In the genomic region with DNA sequence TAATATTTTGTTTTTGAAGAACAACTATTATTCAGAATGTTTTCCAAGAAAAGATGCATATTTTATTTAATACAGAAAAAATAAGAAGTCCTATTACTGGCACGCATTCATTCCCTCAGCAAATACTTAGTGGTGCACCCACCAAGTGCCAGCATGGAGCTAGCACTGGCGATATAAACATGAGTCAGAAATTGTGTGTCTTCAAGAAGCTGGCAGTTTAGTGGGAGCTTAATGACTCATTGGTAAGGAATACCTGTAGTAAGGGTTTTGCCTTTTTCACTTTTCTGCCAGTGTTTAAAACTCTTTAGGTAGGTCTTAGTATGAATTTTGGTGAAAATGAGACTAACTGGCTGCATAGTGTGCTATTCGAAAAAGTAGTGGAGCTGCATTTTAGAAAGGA, we compare ENCODE assay signal across 15 cellular contexts. TPM values are rescaled to one million over a fixed set of nuclear protein-coding genes. Genes with fewer than 3 reads are reported as not detected.
DNase-seq lines count a peak whose midpoint lies in the region; ATAC-seq, FAIRE-seq and TF ChIP-seq lines count a peak whose summit lies in the region.
"Had no signal": no experiment of that assay in that cellular context is flagged by ENCODE, and none has a peak within 500 bp of the region (broad histone marks: within the 10 kb centered on the region; RNA-seq: fewer than 3 reads in every experiment).

No MANE protein-coding gene starts in this region.

- H3K27ac ChIP-seq in psoas muscle, result no peak overlapping the region

- no peaks in the 10 kb centered on the region for H3K27me3 ChIP-seq in psoas muscle (ENCODE audit: insufficient read depth in 3 of 3, low read length in 2 of 3)

- H3K36me3 ChIP-seq in psoas muscle (ENCODE audit: insufficient read depth in 1 of 2, low read depth in 1 of 2), result no peaks in the 10 kb centered on the region

- ATAC-seq in psoas muscle, result no peak
- ATAC-seq in HG02763 (IDR thresholded peaks at IDR 0.05; ENCODE audit: unreplicated experiment), result no peak
- ATAC-seq: naive thymus-derived CD8-positive, alpha-beta T cell had no signal

- 90 to 97% (median 96%) methylated on average over 3 of the region's 3 CpGs for WGBS in psoas muscle, 3 donors

- DNase-seq in DMS53 (lab: John Stamatoyannopoulos, UW), result peak; percentile 20
- DNase-seq in DMS53 treated with DMSO at 0.1 percent for 48 hours (lab: John Stamatoyannopoulos, UW; ENCODE audit: unreplicated experiment), result no peak
- DNase-seq in SW 1271 (lab: John Stamatoyannopoulos, UW), result peak; percentile 16 to 63
- peak; percentile 71 for DNase-seq in fibroblast of the aortic adventitia (ENCODE audit: low read depth)
- DNase-seq in urothelium cell line (ENCODE audit: low spot score), result peak; percentile 71
- DNase-seq in psoas muscle, result no peak
- DNase-seq in NCI-H2196 treated with DMSO at 0.1 percent for 48 hours (lab: John Stamatoyannopoulos, UW; ENCODE audit: unreplicated experiment), result no peak
- DNase-seq: 8988T; activated CD4-positive, CD25-positive, alpha-beta regulatory T cell; H7; naive thymus-derived CD8-positive, alpha-beta T cell; NCI-H187 treated with DMSO at 0.1 percent for 48 hours; RPMI8226 had no signal

- TF ChIP-seq CTCF in fibroblast of the aortic adventitia (IDR thresholded peaks at IDR 0.05; ENCODE audit: insufficient read depth, low read length), result no peak
- TF ChIP-seq CTCF in psoas muscle (IDR thresholded peaks at IDR 0.05), result no peak

- intact Hi-C loops in psoas muscle (cut with DNase I), result loop anchor here in 1 of 2 donors (10.0 kb wide), 1 partner anchor 278 kb away; no protein-coding TSS in a partner anchor

- no peaks in the 10 kb centered on the region for H3K9me3 ChIP-seq in psoas muscle

- peaks cover 5% of the 10 kb centered on the region for H3K4me1 ChIP-seq in psoas muscle

- peak; percentile 79 for FAIRE-seq in urothelium cell line (lab: Jason Lieb, UNC)
- FAIRE-seq: colon had no signal

- H3K4me3 ChIP-seq in fibroblast of the aortic adventitia (ENCODE audit: low read depth, low read length) (no peak overlapping the region), psoas muscle (no peak overlapping the region)

RNA-seq across cellular contexts. Expression of gene MAGI3, which starts 6.3 kb away (rescaled TPM):
- total RNA-seq in fibroblast of the aortic adventitia (ENCODE audit: low replicate concordance) (8.3 and 16.1 TPM in 2 replicates), psoas muscle (1 to 10 TPM; 2.9 to 7.1 (median 4.4) TPM)
- 1 to 10 TPM in 2 of 3 donors, under 1 TPM in 1; 0.76 to 2.1 (median 1.1) TPM for polyA plus RNA-seq in psoas muscle

Comparison
In these comparisons a context has a peak if more than half of its experiments do, and no peak if none do; other contexts are left out.
1. DNase-seq: peak in DMS53 (single experiment), SW 1271 (2 of 2), fibroblast of the aortic adventitia (single experiment) and urothelium cell line (single experiment); none in DMS53 treated with DMSO at 0.1 percent for 48 hours (single experiment), psoas muscle (0 of 2) and NCI-H2196 treated with DMSO at 0.1 percent for 48 hours (single experiment).